In genomic region chr1:2212542-2213491, GRCh38 we compare ENCODE assay signal across 1 cellular context.
TF ChIP-seq lines count a peak whose summit lies in the region.

No MANE protein-coding gene starts in this region.

TF ChIP-seq in K562, 482 proteins besides CTCF, POLR2A, EP300 and RAD21 (continued from another document and continues in another):
- TF ChIP-seq ZNF609 (CRISPR knock-in tag; IDR thresholded peaks at IDR 0.05; ENCODE audit: borderline replicate concordance) (no peak), HLTF (IDR thresholded peaks at IDR 0.05) (no peak), SMARCA5 (IDR thresholded peaks at IDR 0.05) (no peak), JUN (IDR thresholded peaks at IDR 0.05; ENCODE audit: borderline replicate concordance, low read depth, low read length) (peak; percentile 93), JUN (CRISPR knock-in tag; IDR thresholded peaks at IDR 0.05; ENCODE audit: borderline replicate concordance) (peak; percentile 76; the same call in 1 of the 2 replicates), HNRNPLL (IDR thresholded peaks at IDR 0.05; ENCODE audit: low read depth, low read length, poor library complexity, severe bottlenecking) (no peak), ZNF407 (IDR thresholded peaks at IDR 0.05; ENCODE audit: low read depth) (no peak), CHCHD3 (CRISPR knock-in tag; IDR thresholded peaks at IDR 0.05) (no peak), ZNF384 (IDR thresholded peaks at IDR 0.05; ENCODE audit: low read depth, low read length) (no peak), CLOCK (CRISPR knock-in tag; IDR thresholded peaks at IDR 0.05; ENCODE audit: borderline replicate concordance) (no peak), SMARCC2 (IDR thresholded peaks at IDR 0.05; ENCODE audit: low read depth) (no peak), CEBPZ (IDR thresholded peaks at IDR 0.05; ENCODE audit: borderline replicate concordance, low read depth, low read length) (no peak), ZNF696 (CRISPR knock-in tag; conservative IDR thresholded peaks at IDR 0.05) (no peak), XRCC5 (IDR thresholded peaks at IDR 0.05; ENCODE audit: low read depth, low read length) (no peak), RB1 (IDR thresholded peaks at IDR 0.05; ENCODE audit: low read depth) (peak; percentile 56; the same call in 1 of the 2 replicates), HNRNPUL1 (IDR thresholded peaks at IDR 0.05; ENCODE audit: low read length) (no peak), ZNF764 (CRISPR knock-in tag; IDR thresholded peaks at IDR 0.05; ENCODE audit: low read depth) (0 out of 2 replicates have a peak, but pooled peaks have one; percentile 28), UBTF (IDR thresholded peaks at IDR 0.05; ENCODE audit: borderline replicate concordance in 1 of 2, low read depth in 2 of 2, low read length in 2 of 2) (peak; percentile 72 to 83; a peak in 2 of 4 replicates), PHTF2 (CRISPR knock-in tag; IDR thresholded peaks at IDR 0.05) (no peak), BCL6 (CRISPR knock-in tag; IDR thresholded peaks at IDR 0.05) (peak; percentile 43; the same call in 1 of the 2 replicates), PHF8 (IDR thresholded peaks at IDR 0.05; ENCODE audit: borderline replicate concordance, low read length) (peak; percentile 52; the same call in 1 of the 2 replicates), ZC3H11A (IDR thresholded peaks at IDR 0.05; ENCODE audit: low read depth, low read length) (no peak), E2F8 (IDR thresholded peaks at IDR 0.05; ENCODE audit: low read depth, partially characterized antibody) (no peak), ZFX (CRISPR knock-in tag; IDR thresholded peaks at IDR 0.05) (peak; percentile 95), BRCA1 (IDR thresholded peaks at IDR 0.05) (no peak), BRCA1 (CRISPR knock-in tag; IDR thresholded peaks at IDR 0.05) (no peak), FOXA1 (IDR thresholded peaks at IDR 0.05; ENCODE audit: borderline replicate concordance) (no peak)
